ENCODE assay signal across 1 cellular context in the genomic region with DNA sequence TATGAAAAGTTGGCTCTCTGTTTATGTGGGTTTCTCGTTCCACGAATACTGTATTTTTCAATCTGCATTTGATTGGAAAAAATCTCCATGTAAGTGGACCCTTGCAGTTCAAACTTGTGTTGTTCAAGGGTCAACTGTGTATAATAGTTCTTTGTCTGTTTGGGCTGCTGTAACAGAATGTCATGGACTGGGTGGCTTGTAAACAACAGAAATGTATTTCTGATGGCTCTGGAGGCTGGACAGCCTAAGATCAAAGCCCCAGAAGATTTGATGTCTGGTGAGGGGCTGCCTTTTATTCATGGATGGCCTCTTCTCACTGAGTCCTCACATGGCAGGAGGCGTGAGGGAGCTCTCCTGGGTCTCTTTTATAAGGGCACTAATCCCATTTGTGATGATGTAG.
TF ChIP-seq lines count a peak whose summit lies in the region.

No MANE protein-coding gene starts in this region.

TF ChIP-seq in HepG2, 621 proteins besides CTCF, POLR2A, EP300 and RAD21 (continued from another document and continues in another):
- TF ChIP-seq NAIF1 (CRISPR knock-in tag; IDR thresholded peaks at IDR 0.05; ENCODE audit: borderline replicate concordance) (no peak), ZSCAN30 (CRISPR knock-in tag; IDR thresholded peaks at IDR 0.05) (no peak), ZNF678 (CRISPR knock-in tag; IDR thresholded peaks at IDR 0.05) (no peak), MTF2 (CRISPR knock-in tag; IDR thresholded peaks at IDR 0.05; ENCODE audit: borderline replicate concordance) (no peak), TP53 (CRISPR knock-in tag; conservative IDR thresholded peaks at IDR 0.05) (no peak), MAFK (conservative IDR thresholded peaks at IDR 0.05 in 1 of 2, IDR thresholded peaks at IDR 0.05 in 1 of 2; ENCODE audit: low read length in 2 of 2) (no peak), ZZZ3 (CRISPR knock-in tag; IDR thresholded peaks at IDR 0.05; ENCODE audit: borderline replicate concordance) (no peak), ARNT2 (CRISPR knock-in tag; IDR thresholded peaks at IDR 0.05; ENCODE audit: low read depth) (no peak), DR1 (CRISPR knock-in tag; IDR thresholded peaks at IDR 0.05) (no peak), BORCS8-MEF2B (CRISPR knock-in tag; IDR thresholded peaks at IDR 0.05) (no peak), NFIC (IDR thresholded peaks at IDR 0.05; ENCODE audit: low read length) (no peak), CBX1 (IDR thresholded peaks at IDR 0.05; ENCODE audit: low read depth) (no peak), ESRRA (CRISPR knock-in tag; IDR thresholded peaks at IDR 0.05; ENCODE audit: low read depth) (no peak), SOX5 (CRISPR knock-in tag; IDR thresholded peaks at IDR 0.05; ENCODE audit: borderline replicate concordance) (peak; percentile 88), ZSCAN29 (CRISPR knock-in tag; conservative IDR thresholded peaks at IDR 0.05) (no peak), KLF15 (CRISPR knock-in tag; IDR thresholded peaks at IDR 0.05; ENCODE audit: borderline replicate concordance) (no peak), PAF1 (CRISPR knock-in tag; IDR thresholded peaks at IDR 0.05) (no peak), NFYB (CRISPR knock-in tag; IDR thresholded peaks at IDR 0.05) (no peak), ZNF333 (CRISPR knock-in tag; IDR thresholded peaks at IDR 0.05; ENCODE audit: borderline replicate concordance) (no peak), NFE2 (CRISPR knock-in tag; IDR thresholded peaks at IDR 0.05) (no peak), SMAD9 (CRISPR knock-in tag; IDR thresholded peaks at IDR 0.05) (no peak), ZNF839 (CRISPR knock-in tag; IDR thresholded peaks at IDR 0.05; ENCODE audit: borderline replicate concordance) (no peak), ZNF547 (CRISPR knock-in tag; IDR thresholded peaks at IDR 0.05) (no peak), PLRG1 (conservative IDR thresholded peaks at IDR 0.05) (no peak), STAT5B (CRISPR knock-in tag; IDR thresholded peaks at IDR 0.05) (no peak), KLF11 (CRISPR knock-in tag; IDR thresholded peaks at IDR 0.05) (no peak), SPEN (CRISPR knock-in tag; IDR thresholded peaks at IDR 0.05; ENCODE audit: low read depth) (no peak), GTF3A (CRISPR knock-in tag; conservative IDR thresholded peaks at IDR 0.05) (no peak), BRD4 (CRISPR knock-in tag; IDR thresholded peaks at IDR 0.05) (no peak), PAWR (CRISPR knock-in tag; IDR thresholded peaks at IDR 0.05; ENCODE audit: borderline replicate concordance) (no peak), HCFC1 (IDR thresholded peaks at IDR 0.05; ENCODE audit: low read depth, low read length) (no peak), ZFP1 (CRISPR knock-in tag; IDR thresholded peaks at IDR 0.05) (no peak), MIER3 (CRISPR knock-in tag; IDR thresholded peaks at IDR 0.05; ENCODE audit: borderline replicate concordance) (no peak), SMARCE1 (IDR thresholded peaks at IDR 0.05; ENCODE audit: borderline replicate concordance) (no peak), ZNF205 (CRISPR knock-in tag; IDR thresholded peaks at IDR 0.05) (no peak), FOXM1 (CRISPR knock-in tag; IDR thresholded peaks at IDR 0.05) (no peak), ZBTB42 (CRISPR knock-in tag; IDR thresholded peaks at IDR 0.05) (no peak), REL (CRISPR knock-in tag; conservative IDR thresholded peaks at IDR 0.05) (no peak), MATR3 (CRISPR knock-in tag; IDR thresholded peaks at IDR 0.05) (no peak)
- TF ChIP-seq, protein P1, sequence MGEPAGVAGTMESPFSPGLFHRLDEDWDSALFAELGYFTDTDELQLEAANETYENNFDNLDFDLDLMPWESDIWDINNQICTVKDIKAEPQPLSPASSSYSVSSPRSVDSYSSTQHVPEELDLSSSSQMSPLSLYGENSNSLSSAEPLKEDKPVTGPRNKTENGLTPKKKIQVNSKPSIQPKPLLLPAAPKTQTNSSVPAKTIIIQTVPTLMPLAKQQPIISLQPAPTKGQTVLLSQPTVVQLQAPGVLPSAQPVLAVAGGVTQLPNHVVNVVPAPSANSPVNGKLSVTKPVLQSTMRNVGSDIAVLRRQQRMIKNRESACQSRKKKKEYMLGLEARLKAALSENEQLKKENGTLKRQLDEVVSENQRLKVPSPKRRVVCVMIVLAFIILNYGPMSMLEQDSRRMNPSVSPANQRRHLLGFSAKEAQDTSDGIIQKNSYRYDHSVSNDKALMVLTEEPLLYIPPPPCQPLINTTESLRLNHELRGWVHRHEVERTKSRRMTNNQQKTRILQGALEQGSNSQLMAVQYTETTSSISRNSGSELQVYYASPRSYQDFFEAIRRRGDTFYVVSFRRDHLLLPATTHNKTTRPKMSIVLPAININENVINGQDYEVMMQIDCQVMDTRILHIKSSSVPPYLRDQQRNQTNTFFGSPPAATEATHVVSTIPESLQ (CRISPR knock-in tag; conservative IDR thresholded peaks at IDR 0.05), result no peak
- TF ChIP-seq, protein P2, sequence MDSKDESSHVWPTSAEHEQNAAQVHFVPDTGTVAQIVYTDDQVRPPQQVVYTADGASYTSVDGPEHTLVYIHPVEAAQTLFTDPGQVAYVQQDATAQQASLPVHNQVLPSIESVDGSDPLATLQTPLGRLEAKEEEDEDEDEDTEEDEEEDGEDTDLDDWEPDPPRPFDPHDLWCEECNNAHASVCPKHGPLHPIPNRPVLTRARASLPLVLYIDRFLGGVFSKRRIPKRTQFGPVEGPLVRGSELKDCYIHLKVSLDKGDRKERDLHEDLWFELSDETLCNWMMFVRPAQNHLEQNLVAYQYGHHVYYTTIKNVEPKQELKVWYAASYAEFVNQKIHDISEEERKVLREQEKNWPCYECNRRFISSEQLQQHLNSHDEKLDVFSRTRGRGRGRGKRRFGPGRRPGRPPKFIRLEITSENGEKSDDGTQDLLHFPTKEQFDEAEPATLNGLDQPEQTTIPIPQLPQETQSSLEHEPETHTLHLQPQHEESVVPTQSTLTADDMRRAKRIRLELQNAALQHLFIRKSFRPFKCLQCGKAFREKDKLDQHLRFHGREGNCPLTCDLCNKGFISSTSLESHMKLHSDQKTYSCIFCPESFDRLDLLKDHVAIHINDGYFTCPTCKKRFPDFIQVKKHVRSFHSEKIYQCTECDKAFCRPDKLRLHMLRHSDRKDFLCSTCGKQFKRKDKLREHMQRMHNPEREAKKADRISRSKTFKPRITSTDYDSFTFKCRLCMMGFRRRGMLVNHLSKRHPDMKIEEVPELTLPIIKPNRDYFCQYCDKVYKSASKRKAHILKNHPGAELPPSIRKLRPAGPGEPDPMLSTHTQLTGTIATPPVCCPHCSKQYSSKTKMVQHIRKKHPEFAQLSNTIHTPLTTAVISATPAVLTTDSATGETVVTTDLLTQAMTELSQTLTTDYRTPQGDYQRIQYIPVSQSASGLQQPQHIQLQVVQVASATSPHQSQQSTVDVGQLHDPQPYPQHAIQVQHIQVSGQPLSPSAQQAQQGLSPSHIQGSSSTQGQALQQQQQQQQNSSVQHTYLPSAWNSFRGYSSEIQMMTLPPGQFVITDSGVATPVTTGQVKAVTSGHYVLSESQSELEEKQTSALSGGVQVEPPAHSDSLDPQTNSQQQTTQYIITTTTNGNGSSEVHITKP (CRISPR knock-in tag; IDR thresholded peaks at IDR 0.05; ENCODE audit: low read depth), result no peak
- TF ChIP-seq, protein P3, sequence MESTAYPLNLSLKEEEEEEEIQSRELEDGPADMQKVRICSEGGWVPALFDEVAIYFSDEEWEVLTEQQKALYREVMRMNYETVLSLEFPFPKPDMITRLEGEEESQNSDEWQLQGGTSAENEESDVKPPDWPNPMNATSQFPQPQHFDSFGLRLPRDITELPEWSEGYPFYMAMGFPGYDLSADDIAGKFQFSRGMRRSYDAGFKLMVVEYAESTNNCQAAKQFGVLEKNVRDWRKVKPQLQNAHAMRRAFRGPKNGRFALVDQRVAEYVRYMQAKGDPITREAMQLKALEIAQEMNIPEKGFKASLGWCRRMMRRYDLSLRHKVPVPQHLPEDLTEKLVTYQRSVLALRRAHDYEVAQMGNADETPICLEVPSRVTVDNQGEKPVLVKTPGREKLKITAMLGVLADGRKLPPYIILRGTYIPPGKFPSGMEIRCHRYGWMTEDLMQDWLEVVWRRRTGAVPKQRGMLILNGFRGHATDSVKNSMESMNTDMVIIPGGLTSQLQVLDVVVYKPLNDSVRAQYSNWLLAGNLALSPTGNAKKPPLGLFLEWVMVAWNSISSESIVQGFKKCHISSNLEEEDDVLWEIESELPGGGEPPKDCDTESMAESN (CRISPR knock-in tag; conservative IDR thresholded peaks at IDR 0.05), result no peak
- TF ChIP-seq, protein P4, sequence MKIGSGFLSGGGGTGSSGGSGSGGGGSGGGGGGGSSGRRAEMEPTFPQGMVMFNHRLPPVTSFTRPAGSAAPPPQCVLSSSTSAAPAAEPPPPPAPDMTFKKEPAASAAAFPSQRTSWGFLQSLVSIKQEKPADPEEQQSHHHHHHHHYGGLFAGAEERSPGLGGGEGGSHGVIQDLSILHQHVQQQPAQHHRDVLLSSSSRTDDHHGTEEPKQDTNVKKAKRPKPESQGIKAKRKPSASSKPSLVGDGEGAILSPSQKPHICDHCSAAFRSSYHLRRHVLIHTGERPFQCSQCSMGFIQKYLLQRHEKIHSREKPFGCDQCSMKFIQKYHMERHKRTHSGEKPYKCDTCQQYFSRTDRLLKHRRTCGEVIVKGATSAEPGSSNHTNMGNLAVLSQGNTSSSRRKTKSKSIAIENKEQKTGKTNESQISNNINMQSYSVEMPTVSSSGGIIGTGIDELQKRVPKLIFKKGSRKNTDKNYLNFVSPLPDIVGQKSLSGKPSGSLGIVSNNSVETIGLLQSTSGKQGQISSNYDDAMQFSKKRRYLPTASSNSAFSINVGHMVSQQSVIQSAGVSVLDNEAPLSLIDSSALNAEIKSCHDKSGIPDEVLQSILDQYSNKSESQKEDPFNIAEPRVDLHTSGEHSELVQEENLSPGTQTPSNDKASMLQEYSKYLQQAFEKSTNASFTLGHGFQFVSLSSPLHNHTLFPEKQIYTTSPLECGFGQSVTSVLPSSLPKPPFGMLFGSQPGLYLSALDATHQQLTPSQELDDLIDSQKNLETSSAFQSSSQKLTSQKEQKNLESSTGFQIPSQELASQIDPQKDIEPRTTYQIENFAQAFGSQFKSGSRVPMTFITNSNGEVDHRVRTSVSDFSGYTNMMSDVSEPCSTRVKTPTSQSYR (CRISPR knock-in tag; IDR thresholded peaks at IDR 0.05; ENCODE audit: borderline replicate concordance), result 0 out of 2 replicates have a peak, but pooled peaks have one; percentile 22
- TF ChIP-seq, protein P5, sequence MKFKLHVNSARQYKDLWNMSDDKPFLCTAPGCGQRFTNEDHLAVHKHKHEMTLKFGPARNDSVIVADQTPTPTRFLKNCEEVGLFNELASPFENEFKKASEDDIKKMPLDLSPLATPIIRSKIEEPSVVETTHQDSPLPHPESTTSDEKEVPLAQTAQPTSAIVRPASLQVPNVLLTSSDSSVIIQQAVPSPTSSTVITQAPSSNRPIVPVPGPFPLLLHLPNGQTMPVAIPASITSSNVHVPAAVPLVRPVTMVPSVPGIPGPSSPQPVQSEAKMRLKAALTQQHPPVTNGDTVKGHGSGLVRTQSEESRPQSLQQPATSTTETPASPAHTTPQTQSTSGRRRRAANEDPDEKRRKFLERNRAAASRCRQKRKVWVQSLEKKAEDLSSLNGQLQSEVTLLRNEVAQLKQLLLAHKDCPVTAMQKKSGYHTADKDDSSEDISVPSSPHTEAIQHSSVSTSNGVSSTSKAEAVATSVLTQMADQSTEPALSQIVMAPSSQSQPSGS (CRISPR knock-in tag; IDR thresholded peaks at IDR 0.05), result no peak
- TF ChIP-seq, protein P6, sequence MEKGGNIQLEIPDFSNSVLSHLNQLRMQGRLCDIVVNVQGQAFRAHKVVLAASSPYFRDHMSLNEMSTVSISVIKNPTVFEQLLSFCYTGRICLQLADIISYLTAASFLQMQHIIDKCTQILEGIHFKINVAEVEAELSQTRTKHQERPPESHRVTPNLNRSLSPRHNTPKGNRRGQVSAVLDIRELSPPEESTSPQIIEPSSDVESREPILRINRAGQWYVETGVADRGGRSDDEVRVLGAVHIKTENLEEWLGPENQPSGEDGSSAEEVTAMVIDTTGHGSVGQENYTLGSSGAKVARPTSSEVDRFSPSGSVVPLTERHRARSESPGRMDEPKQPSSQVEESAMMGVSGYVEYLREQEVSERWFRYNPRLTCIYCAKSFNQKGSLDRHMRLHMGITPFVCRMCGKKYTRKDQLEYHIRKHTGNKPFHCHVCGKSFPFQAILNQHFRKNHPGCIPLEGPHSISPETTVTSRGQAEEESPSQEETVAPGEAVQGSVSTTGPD (CRISPR knock-in tag; IDR thresholded peaks at IDR 0.05), result no peak
- TF ChIP-seq, protein P7, sequence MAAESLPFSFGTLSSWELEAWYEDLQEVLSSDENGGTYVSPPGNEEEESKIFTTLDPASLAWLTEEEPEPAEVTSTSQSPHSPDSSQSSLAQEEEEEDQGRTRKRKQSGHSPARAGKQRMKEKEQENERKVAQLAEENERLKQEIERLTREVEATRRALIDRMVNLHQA (CRISPR knock-in tag; IDR thresholded peaks at IDR 0.05), result no peak
- TF ChIP-seq, protein P8, sequence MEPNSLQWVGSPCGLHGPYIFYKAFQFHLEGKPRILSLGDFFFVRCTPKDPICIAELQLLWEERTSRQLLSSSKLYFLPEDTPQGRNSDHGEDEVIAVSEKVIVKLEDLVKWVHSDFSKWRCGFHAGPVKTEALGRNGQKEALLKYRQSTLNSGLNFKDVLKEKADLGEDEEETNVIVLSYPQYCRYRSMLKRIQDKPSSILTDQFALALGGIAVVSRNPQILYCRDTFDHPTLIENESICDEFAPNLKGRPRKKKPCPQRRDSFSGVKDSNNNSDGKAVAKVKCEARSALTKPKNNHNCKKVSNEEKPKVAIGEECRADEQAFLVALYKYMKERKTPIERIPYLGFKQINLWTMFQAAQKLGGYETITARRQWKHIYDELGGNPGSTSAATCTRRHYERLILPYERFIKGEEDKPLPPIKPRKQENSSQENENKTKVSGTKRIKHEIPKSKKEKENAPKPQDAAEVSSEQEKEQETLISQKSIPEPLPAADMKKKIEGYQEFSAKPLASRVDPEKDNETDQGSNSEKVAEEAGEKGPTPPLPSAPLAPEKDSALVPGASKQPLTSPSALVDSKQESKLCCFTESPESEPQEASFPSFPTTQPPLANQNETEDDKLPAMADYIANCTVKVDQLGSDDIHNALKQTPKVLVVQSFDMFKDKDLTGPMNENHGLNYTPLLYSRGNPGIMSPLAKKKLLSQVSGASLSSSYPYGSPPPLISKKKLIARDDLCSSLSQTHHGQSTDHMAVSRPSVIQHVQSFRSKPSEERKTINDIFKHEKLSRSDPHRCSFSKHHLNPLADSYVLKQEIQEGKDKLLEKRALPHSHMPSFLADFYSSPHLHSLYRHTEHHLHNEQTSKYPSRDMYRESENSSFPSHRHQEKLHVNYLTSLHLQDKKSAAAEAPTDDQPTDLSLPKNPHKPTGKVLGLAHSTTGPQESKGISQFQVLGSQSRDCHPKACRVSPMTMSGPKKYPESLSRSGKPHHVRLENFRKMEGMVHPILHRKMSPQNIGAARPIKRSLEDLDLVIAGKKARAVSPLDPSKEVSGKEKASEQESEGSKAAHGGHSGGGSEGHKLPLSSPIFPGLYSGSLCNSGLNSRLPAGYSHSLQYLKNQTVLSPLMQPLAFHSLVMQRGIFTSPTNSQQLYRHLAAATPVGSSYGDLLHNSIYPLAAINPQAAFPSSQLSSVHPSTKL (CRISPR knock-in tag; IDR thresholded peaks at IDR 0.05), result peak; percentile 80
- TF ChIP-seq, protein P9, sequence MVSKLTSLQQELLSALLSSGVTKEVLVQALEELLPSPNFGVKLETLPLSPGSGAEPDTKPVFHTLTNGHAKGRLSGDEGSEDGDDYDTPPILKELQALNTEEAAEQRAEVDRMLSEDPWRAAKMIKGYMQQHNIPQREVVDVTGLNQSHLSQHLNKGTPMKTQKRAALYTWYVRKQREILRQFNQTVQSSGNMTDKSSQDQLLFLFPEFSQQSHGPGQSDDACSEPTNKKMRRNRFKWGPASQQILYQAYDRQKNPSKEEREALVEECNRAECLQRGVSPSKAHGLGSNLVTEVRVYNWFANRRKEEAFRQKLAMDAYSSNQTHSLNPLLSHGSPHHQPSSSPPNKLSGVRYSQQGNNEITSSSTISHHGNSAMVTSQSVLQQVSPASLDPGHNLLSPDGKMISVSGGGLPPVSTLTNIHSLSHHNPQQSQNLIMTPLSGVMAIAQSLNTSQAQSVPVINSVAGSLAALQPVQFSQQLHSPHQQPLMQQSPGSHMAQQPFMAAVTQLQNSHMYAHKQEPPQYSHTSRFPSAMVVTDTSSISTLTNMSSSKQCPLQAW (CRISPR knock-in tag; IDR thresholded peaks at IDR 0.05), result no peak
